ENCODE assay signal across 22 cellular contexts in genomic region chr7:28347462-28347861, GRCh38.
DNase-seq lines count a peak whose midpoint lies in the region; ATAC-seq and TF ChIP-seq lines count a peak whose summit lies in the region.
"Had no signal": no experiment of that assay in that cellular context is flagged by ENCODE, and none has a peak within 500 bp of the region (broad histone marks: within the 10 kb centered on the region; RNA-seq: fewer than 3 reads in every experiment).

No MANE protein-coding gene starts in this region.

- H3K9me3 Mint-ChIP-seq in CD4-positive, alpha-beta T cell, result no peaks in the 10 kb centered on the region
- H3K9me3 Mint-ChIP-seq: HFFc6; stimulated activated effector memory CD8-positive, alpha-beta T cell treated with anti-CD3 and anti-CD28 coated beads, Interleukin-12 subunit alpha, Interleukin-12 subunit beta, amount 100 ng/mL, for 72 hours had no signal

- no peak overlapping the region for H3K4me3 Mint-ChIP-seq in CD4-positive, alpha-beta T cell
- H3K4me3 Mint-ChIP-seq: HFFc6; neural progenitor cell; stimulated activated effector memory CD8-positive, alpha-beta T cell treated with anti-CD3 and anti-CD28 coated beads, Interleukin-12 subunit alpha, Interleukin-12 subunit beta, amount 100 ng/mL, for 72 hours; T-helper 17 cell had no signal

- no peaks in the 10 kb centered on the region for H3K36me3 ChIP-seq in sigmoid colon
- H3K36me3 ChIP-seq: neural progenitor cell, upper lobe of left lung had no signal

- no peaks in the 10 kb centered on the region for H3K9me3 ChIP-seq in sigmoid colon
- no peaks in the 10 kb centered on the region for H3K9me3 ChIP-seq in CD4-positive, alpha-beta T cell (ENCODE audit: control insufficient read depth, low read length)
- H3K9me3 ChIP-seq: upper lobe of left lung had no signal

- TF ChIP-seq POLR2A in sigmoid colon (IDR thresholded peaks at IDR 0.05), result no peak

- no peak for ATAC-seq in CD4-positive, alpha-beta T cell (ENCODE audit: poor library complexity)
- no peak for ATAC-seq in HG03280 (IDR thresholded peaks at IDR 0.05; ENCODE audit: unreplicated experiment)
- ATAC-seq: stimulated activated effector memory CD8-positive, alpha-beta T cell treated with anti-CD3 and anti-CD28 coated beads, Interleukin-12 subunit alpha, Interleukin-12 subunit beta, amount 100 ng/mL, for 72 hours; T-helper 17 cell had no signal

- intact Hi-C loops in sigmoid colon (cut with DNase I), result no loop called here
- intact Hi-C loops in CD4-positive, alpha-beta T cell (cut with DNase I, micrococcal nuclease), result no loop called here

- H3K4me3 ChIP-seq in fibroblast of pulmonary artery (replicated peaks; ENCODE audit: low read depth, low read length) (no peak overlapping the region), sigmoid colon (no peak overlapping the region)
- H3K4me3 ChIP-seq: neural progenitor cell, skin epidermis, upper lobe of left lung had no signal

- no peaks in the 10 kb centered on the region for H3K4me1 Mint-ChIP-seq in CD4-positive, alpha-beta T cell (ENCODE audit: low read depth)
- H3K4me1 Mint-ChIP-seq: stimulated activated effector memory CD8-positive, alpha-beta T cell treated with anti-CD3 and anti-CD28 coated beads, Interleukin-12 subunit alpha, Interleukin-12 subunit beta, amount 100 ng/mL, for 72 hours; T-helper 17 cell had no signal

- CTCF ChIA-PET in RWPE1 (lab: Yijun Ruan, JAX), result interaction anchor here (0.6 kb wide), 1 partner anchor 296 kb away, joined by 3 read pairs; no protein-coding TSS in a partner anchor
- CTCF ChIA-PET in CD4-positive, alpha-beta T cell (lab: Charles Lee), result no interaction called here

- no peak for TF ChIP-seq EP300 in sigmoid colon (IDR thresholded peaks at IDR 0.05)

- H3K27ac ChIP-seq in RWPE1, result peak overlapping the region; percentile 81
- H3K27ac ChIP-seq in sigmoid colon, result peak overlapping the region; percentile 48 to 64 (median 56)
- no peak overlapping the region for H3K27ac ChIP-seq in CD4-positive, alpha-beta T cell (ENCODE audit: low read depth, low read length)
- H3K27ac ChIP-seq: 22Rv1, KMS-11, neural progenitor cell, upper lobe of left lung had no signal

- peak; percentile 16 for DNase-seq in DMS 273 (lab: John Stamatoyannopoulos, UW; ENCODE audit: unreplicated experiment)
- DNase-seq in DMS 273 treated with DMSO at 0.1 percent for 48 hours (lab: John Stamatoyannopoulos, UW), result no peak
- peak; percentile 8 for DNase-seq in RWPE1 (ENCODE audit: low spot score)
- peak; percentile 43 for DNase-seq in fibroblast of pulmonary artery (ENCODE audit: low read depth)
- DNase-seq in sigmoid colon, result no peak
- no peak for DNase-seq in CD4-positive, alpha-beta T cell
- no peak for DNase-seq in activated effector memory CD4-positive, alpha-beta T cell treated with Interleukin-2 at 50 U/mL for 16 hours
- DNase-seq: activated CD4-positive, CD25-positive, alpha-beta regulatory T cell; COR-L47; foreskin melanocyte; HFFc6; NCI-H1417 treated with DMSO at 0.1 percent for 48 hours; NCI-H2171 treated with DMSO at 0.1 percent for 48 hours; RPMI8226; T-helper 17 cell; upper lobe of left lung had no signal

- peaks cover 0 to 26% (median 15%) of the 10 kb centered on the region in 4 donors for H3K4me1 ChIP-seq in sigmoid colon
- H3K4me1 ChIP-seq: upper lobe of left lung had no signal

- H3K27ac Mint-ChIP-seq in CD4-positive, alpha-beta T cell, result no peak overlapping the region
- H3K27ac Mint-ChIP-seq: HFFc6; neural progenitor cell; stimulated activated effector memory CD8-positive, alpha-beta T cell treated with anti-CD3 and anti-CD28 coated beads, Interleukin-12 subunit alpha, Interleukin-12 subunit beta, amount 100 ng/mL, for 72 hours; T-helper 17 cell had no signal

- TF ChIP-seq CTCF in RWPE1 (conservative IDR thresholded peaks at IDR 0.05; ENCODE audit: low read depth) (no peak), fibroblast of pulmonary artery (IDR thresholded peaks at IDR 0.05; ENCODE audit: low read length, missing control alignments) (no peak), sigmoid colon (IDR thresholded peaks at IDR 0.05) (no peak)
- no peak for TF ChIP-seq CTCF in CD4-positive, alpha-beta T cell (IDR thresholded peaks at IDR 0.05)

- H3K36me3 Mint-ChIP-seq in CD4-positive, alpha-beta T cell (ENCODE audit: low read depth), result no peaks in the 10 kb centered on the region
- H3K36me3 Mint-ChIP-seq: stimulated activated effector memory CD8-positive, alpha-beta T cell treated with anti-CD3 and anti-CD28 coated beads, Interleukin-12 subunit alpha, Interleukin-12 subunit beta, amount 100 ng/mL, for 72 hours had no signal

- WGBS in sigmoid colon, 2 donors, result 78 to 79% methylated on average over 4 of the region's 4 CpGs

- POLR2A ChIA-PET in RWPE1 (lab: Yijun Ruan, JAX; ENCODE audit: low non-redundant PET), result no interaction called here
- POLR2A ChIA-PET in CD4-positive, alpha-beta T cell (lab: Charles Lee), result no interaction called here

- H3K27me3 Mint-ChIP-seq in CD4-positive, alpha-beta T cell, result no peaks in the 10 kb centered on the region

- H3K27me3 ChIP-seq in sigmoid colon, result no peaks in the 10 kb centered on the region
- H3K27me3 ChIP-seq in CD4-positive, alpha-beta T cell (ENCODE audit: control insufficient read depth, insufficient read depth, low read length), result no peaks in the 10 kb centered on the region
- H3K27me3 ChIP-seq: neural progenitor cell, upper lobe of left lung had no signal

Comparison
In these comparisons a context has a peak if more than half of its experiments do, and no peak if none do; other contexts are left out.
1. DNase-seq: peak in DMS 273 (single experiment), RWPE1 (single experiment) and fibroblast of pulmonary artery (single experiment); none in DMS 273 treated with DMSO at 0.1 percent for 48 hours (single experiment), sigmoid colon (single experiment), CD4-positive, alpha-beta T cell (0 of 10) and activated effector memory CD4-positive, alpha-beta T cell treated with Interleukin-2 at 50 U/mL for 16 hours (single experiment).